Comparison of ENCODE assay signal across 9 cellular contexts in genomic region chr2:224638338-224638823, GRCh38. TPM values are rescaled to one million over a fixed set of nuclear protein-coding genes. Genes with fewer than 3 reads are reported as not detected.
DNase-seq lines count a peak whose midpoint lies in the region; ATAC-seq and TF ChIP-seq lines count a peak whose summit lies in the region.
"Had no signal": no experiment of that assay in that cellular context is flagged by ENCODE, and none has a peak within 500 bp of the region (broad histone marks: within the 10 kb centered on the region; RNA-seq: fewer than 3 reads in every experiment).

No MANE protein-coding gene starts in this region.

- H3K4me3 ChIP-seq in colonic mucosa: no peak overlapping the region
- H3K4me3 ChIP-seq in SJCRH30: no peak overlapping the region
- H3K4me3 ChIP-seq: cardiac muscle cell had no signal

- H3K9me3 ChIP-seq in colonic mucosa (no peaks in the 10 kb centered on the region), SJCRH30 (replicated peaks) (no peaks in the 10 kb centered on the region)

- peak overlapping the region in 1 of 2 donors; percentile 34 for H3K9ac ChIP-seq in colonic mucosa (ENCODE audit: low read depth in 2 of 2, low read length in 2 of 2)

- H3K27me3 ChIP-seq in colonic mucosa (no peaks in the 10 kb centered on the region), SJCRH30 (no peaks in the 10 kb centered on the region)
- H3K27me3 ChIP-seq: cardiac muscle cell had no signal

- no peaks in the 10 kb centered on the region for H3K36me3 Mint-ChIP-seq in nephron progenitor cell (ENCODE audit: low read depth)

- H3K27ac ChIP-seq in colonic mucosa: peak overlapping the region; percentile 64
- H3K27ac ChIP-seq in SJCRH30: no peak overlapping the region
- H3K27ac ChIP-seq: cardiac muscle cell had no signal

- ATAC-seq in GM18873 (IDR thresholded peaks at IDR 0.05; ENCODE audit: low FRiP score, unreplicated experiment) (peak; percentile 89), HG02852 (IDR thresholded peaks at IDR 0.05; ENCODE audit: unreplicated experiment) (peak; percentile 96)

- intact Hi-C loops in colonic mucosa (cut with DNase I): no loop called here

- no peaks in the 10 kb centered on the region for H3K4me1 ChIP-seq in colonic mucosa
- H3K4me1 ChIP-seq in SJCRH30: no peaks in the 10 kb centered on the region

- peaks cover 8% of the 10 kb centered on the region for H3K4me1 Mint-ChIP-seq in nephron progenitor cell

- TF ChIP-seq CTCF in colonic mucosa (IDR thresholded peaks at IDR 0.05) (no peak), nephron progenitor cell (IDR thresholded peaks at IDR 0.05) (no peak)

- peaks cover 7% of the 10 kb centered on the region for H3K27me3 Mint-ChIP-seq in nephron progenitor cell (ENCODE audit: low read depth, poor library complexity)

- DNase-seq in NOMO-1 (lab: John Stamatoyannopoulos, UW; ENCODE audit: unreplicated experiment in 2 of 2) (peak; percentile 57 to 82), colonic mucosa (peak; percentile 77), NCI-H1436 treated with DMSO at 0.1 percent for 48 hours (lab: John Stamatoyannopoulos, UW) (no peak), SJCRH30 (no peak), mesenteric fat pad (ENCODE audit: low spot score) (no peak), nephron progenitor cell (no peak)

- no peak overlapping the region for H3K27ac Mint-ChIP-seq in nephron progenitor cell

- peaks cover 12% of the 10 kb centered on the region for H3K9me3 Mint-ChIP-seq in nephron progenitor cell

- H3K36me3 ChIP-seq in colonic mucosa: no peaks in the 10 kb centered on the region
- H3K36me3 ChIP-seq in SJCRH30: no peaks in the 10 kb centered on the region
- H3K36me3 ChIP-seq: cardiac muscle cell had no signal

- H3K4me3 Mint-ChIP-seq in nephron progenitor cell: no peak overlapping the region

RNA-seq across cellular contexts. Expression of gene CUL3, which starts 53.2 kb away (rescaled TPM):
- total RNA-seq in colonic mucosa (10 to 100 TPM; 83.9 to 88.3 TPM), mesenteric fat pad (77.1 TPM)
- total RNA-seq in SJCRH30 (2014; rRNA removed; shearing (Covaris generic)): 158 and 160 TPM in 2 replicates

Comparison
In these comparisons a context has a peak if more than half of its experiments do, and no peak if none do; other contexts are left out.
1. DNase-seq: peak in NOMO-1 (2 of 2) and colonic mucosa (single experiment); none in NCI-H1436 treated with DMSO at 0.1 percent for 48 hours (single experiment), SJCRH30 (0 of 2), mesenteric fat pad (single experiment) and nephron progenitor cell (single experiment).